In genomic region chr20:2655331-2656116, GRCh38 we compare ENCODE assay signal across 1 cellular context.
TF ChIP-seq lines count a peak whose summit lies in the region.

No MANE protein-coding gene starts in this region.

TF ChIP-seq in H1, 55 proteins besides CTCF, POLR2A, EP300 and RAD21:
- TF ChIP-seq ATF3 (IDR thresholded peaks at IDR 0.05; ENCODE audit: insufficient read depth, low read depth, low read length) (no peak), POLR2AphosphoS5 (IDR thresholded peaks at IDR 0.05; ENCODE audit: low read depth, low read length) (peak; percentile 45)
